1 cellular context compared by ENCODE assay signal in the genomic region with DNA sequence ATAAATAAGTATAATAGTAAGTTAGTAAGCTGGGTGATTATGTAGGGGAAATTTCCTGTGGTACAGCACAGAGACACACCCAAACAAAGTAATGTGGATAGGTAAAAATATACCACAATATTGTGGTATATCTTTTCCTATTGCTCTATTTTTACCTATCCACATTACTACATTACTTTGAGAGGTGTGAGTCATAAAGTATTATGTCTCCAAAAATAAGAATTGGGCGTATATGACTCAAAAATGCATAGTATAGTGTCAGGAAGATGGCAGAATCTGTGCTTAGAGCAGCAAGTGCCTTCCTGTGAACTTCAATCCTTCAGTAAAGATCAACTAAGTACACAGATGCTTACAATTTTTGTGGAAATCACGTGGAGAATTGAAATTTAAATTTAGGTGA.
A peak's percentile ranks its signal among the peaks of the same experiment; 100 is the strongest.
TF ChIP-seq lines count a peak whose summit lies in the region.

No MANE protein-coding gene starts in this region.

TF ChIP-seq in GM12878, 131 proteins besides CTCF, POLR2A, EP300 and RAD21:
- TF ChIP-seq MEF2A (IDR thresholded peaks at IDR 0.05; ENCODE audit: insufficient read depth, low read depth, low read length) (peak; percentile 93), GABPA (IDR thresholded peaks at IDR 0.05; ENCODE audit: low read depth) (0 out of 2 replicates have a peak, but pooled peaks have one; percentile 12), JUNB (IDR thresholded peaks at IDR 0.05) (peak; percentile 96), CREB1 (IDR thresholded peaks at IDR 0.05; ENCODE audit: low read depth) (peak; percentile 61; the same call in 1 of the 2 replicates), ETV6 (conservative IDR thresholded peaks at IDR 0.05 in 1 of 2, IDR thresholded peaks at IDR 0.05 in 1 of 2; ENCODE audit: borderline replicate concordance in 1 of 2, low read depth in 1 of 2) (peak in 1 of 2 experiments; percentile 54; a peak in 1 of 4 replicates), FOXM1 (IDR thresholded peaks at IDR 0.05; ENCODE audit: low read depth, low read length) (peak; percentile 82; the same call in 1 of the 2 replicates), IKZF2 (IDR thresholded peaks at IDR 0.05) (no peak), STAT3 (IDR thresholded peaks at IDR 0.05; ENCODE audit: low read depth, low read length) (no peak), CEBPB (IDR thresholded peaks at IDR 0.05; ENCODE audit: borderline replicate concordance in 1 of 2, low read depth in 2 of 2, low read length in 2 of 2) (0 out of 4 replicates have a peak, but pooled peaks of 1 of the 2 experiments have one; percentile 55), BRCA1 (IDR thresholded peaks at IDR 0.05; ENCODE audit: low read depth, low read length) (no peak), CBFB (IDR thresholded peaks at IDR 0.05; ENCODE audit: low read depth) (peak; percentile 73; the same call in 1 of the 2 replicates), ZBED1 (IDR thresholded peaks at IDR 0.05; ENCODE audit: borderline replicate concordance) (peak; percentile 43; the same call in 1 of the 2 replicates), PML (IDR thresholded peaks at IDR 0.05; ENCODE audit: low read length) (0 out of 2 replicates have a peak, but pooled peaks have one; percentile 34), HDAC6 (IDR thresholded peaks at IDR 0.05; ENCODE audit: unreplicated experiment) (no peak), EED (IDR thresholded peaks at IDR 0.05; ENCODE audit: low read depth) (peak; percentile 60), NFIC (IDR thresholded peaks at IDR 0.05; ENCODE audit: low read depth, low read length) (peak; percentile 95), CREM (IDR thresholded peaks at IDR 0.05; ENCODE audit: low read depth) (peak; percentile 72), MEF2B (IDR thresholded peaks at IDR 0.05; ENCODE audit: partially characterized antibody, poor library complexity, severe bottlenecking) (peak; percentile 23), CBX5 (IDR thresholded peaks at IDR 0.05; ENCODE audit: low read depth) (peak; percentile 52; the same call in 1 of the 2 replicates), RUNX3 (IDR thresholded peaks at IDR 0.05; ENCODE audit: low read length) (peak; percentile 95), TCF7 (IDR thresholded peaks at IDR 0.05; ENCODE audit: borderline replicate concordance) (peak; percentile 29; the same call in 1 of the 2 replicates), MTA3 (IDR thresholded peaks at IDR 0.05; ENCODE audit: borderline replicate concordance, low read length) (peak; percentile 85)
- TF ChIP-seq, protein P1, sequence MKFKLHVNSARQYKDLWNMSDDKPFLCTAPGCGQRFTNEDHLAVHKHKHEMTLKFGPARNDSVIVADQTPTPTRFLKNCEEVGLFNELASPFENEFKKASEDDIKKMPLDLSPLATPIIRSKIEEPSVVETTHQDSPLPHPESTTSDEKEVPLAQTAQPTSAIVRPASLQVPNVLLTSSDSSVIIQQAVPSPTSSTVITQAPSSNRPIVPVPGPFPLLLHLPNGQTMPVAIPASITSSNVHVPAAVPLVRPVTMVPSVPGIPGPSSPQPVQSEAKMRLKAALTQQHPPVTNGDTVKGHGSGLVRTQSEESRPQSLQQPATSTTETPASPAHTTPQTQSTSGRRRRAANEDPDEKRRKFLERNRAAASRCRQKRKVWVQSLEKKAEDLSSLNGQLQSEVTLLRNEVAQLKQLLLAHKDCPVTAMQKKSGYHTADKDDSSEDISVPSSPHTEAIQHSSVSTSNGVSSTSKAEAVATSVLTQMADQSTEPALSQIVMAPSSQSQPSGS (IDR thresholded peaks at IDR 0.05; ENCODE audit: low read length), result peak; percentile 88
- TF ChIP-seq, protein P2, sequence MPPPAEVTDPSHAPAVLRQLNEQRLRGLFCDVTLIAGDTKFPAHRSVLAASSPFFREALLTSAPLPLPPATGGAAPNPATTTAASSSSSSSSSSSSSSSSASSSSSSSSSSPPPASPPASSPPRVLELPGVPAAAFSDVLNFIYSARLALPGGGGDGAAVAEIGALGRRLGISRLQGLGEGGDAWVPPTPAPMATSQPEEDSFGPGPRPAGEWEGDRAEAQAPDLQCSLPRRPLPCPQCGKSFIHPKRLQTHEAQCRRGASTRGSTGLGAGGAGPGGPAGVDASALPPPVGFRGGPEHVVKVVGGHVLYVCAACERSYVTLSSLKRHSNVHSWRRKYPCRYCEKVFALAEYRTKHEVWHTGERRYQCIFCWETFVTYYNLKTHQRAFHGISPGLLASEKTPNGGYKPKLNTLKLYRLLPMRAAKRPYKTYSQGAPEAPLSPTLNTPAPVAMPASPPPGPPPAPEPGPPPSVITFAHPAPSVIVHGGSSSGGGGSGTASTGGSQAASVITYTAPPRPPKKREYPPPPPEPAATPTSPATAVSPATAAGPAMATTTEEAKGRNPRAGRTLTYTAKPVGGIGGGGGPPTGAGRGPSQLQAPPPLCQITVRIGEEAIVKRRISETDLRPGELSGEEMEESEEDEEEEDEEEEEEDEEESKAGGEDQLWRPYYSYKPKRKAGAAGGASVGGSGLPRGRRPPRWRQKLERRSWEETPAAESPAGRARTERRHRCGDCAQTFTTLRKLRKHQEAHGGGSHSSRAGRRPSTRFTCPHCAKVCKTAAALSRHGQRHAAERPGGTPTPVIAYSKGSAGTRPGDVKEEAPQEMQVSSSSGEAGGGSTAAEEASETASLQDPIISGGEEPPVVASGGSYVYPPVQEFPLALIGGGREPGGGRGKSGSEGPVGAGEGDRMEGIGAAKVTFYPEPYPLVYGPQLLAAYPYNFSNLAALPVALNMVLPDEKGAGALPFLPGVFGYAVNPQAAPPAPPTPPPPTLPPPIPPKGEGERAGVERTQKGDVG (CRISPR knock-in tag; IDR thresholded peaks at IDR 0.05), result no peak
